ENCODE assay signal across 1 cellular context in the genomic region with DNA sequence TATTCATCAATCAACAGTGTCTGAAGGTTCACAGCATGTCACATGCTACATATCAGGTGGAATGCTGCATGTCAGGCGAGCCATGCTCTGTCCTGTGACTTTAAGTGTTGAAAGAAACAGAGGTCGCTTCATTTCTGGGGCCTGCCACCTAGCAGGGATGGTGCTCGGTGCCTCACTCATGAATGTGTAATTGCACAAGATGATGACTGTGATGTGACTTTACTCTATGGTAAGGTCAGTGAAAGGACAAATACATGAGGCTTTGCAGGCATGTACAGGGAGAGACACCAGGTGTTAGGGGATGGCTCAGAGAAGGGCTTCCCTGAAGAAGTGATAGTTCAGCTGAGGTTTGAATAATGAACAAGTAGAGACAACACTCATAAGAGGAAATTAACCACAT.
TF ChIP-seq lines count a peak whose summit lies in the region.

No MANE protein-coding gene starts in this region.

TF ChIP-seq in SK-N-SH, 30 proteins besides CTCF, POLR2A, EP300 and RAD21:
- TF ChIP-seq EZH2phosphoT487 (IDR thresholded peaks at IDR 0.05; ENCODE audit: borderline replicate concordance, low read depth): no peak
- no peak for TF ChIP-seq JUND (IDR thresholded peaks at IDR 0.05)
- TF ChIP-seq, protein P1, sequence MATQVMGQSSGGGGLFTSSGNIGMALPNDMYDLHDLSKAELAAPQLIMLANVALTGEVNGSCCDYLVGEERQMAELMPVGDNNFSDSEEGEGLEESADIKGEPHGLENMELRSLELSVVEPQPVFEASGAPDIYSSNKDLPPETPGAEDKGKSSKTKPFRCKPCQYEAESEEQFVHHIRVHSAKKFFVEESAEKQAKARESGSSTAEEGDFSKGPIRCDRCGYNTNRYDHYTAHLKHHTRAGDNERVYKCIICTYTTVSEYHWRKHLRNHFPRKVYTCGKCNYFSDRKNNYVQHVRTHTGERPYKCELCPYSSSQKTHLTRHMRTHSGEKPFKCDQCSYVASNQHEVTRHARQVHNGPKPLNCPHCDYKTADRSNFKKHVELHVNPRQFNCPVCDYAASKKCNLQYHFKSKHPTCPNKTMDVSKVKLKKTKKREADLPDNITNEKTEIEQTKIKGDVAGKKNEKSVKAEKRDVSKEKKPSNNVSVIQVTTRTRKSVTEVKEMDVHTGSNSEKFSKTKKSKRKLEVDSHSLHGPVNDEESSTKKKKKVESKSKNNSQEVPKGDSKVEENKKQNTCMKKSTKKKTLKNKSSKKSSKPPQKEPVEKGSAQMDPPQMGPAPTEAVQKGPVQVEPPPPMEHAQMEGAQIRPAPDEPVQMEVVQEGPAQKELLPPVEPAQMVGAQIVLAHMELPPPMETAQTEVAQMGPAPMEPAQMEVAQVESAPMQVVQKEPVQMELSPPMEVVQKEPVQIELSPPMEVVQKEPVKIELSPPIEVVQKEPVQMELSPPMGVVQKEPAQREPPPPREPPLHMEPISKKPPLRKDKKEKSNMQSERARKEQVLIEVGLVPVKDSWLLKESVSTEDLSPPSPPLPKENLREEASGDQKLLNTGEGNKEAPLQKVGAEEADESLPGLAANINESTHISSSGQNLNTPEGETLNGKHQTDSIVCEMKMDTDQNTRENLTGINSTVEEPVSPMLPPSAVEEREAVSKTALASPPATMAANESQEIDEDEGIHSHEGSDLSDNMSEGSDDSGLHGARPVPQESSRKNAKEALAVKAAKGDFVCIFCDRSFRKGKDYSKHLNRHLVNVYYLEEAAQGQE (IDR thresholded peaks at IDR 0.05; ENCODE audit: low read depth, low read length): no peak
- TF ChIP-seq RFX5 (IDR thresholded peaks at IDR 0.05; ENCODE audit: low read length): no peak
- TF ChIP-seq NFIC (IDR thresholded peaks at IDR 0.05; ENCODE audit: borderline replicate concordance): no peak
- TF ChIP-seq FOSL2 (IDR thresholded peaks at IDR 0.05; ENCODE audit: borderline replicate concordance, low read depth): no peak
- TF ChIP-seq RXRA (IDR thresholded peaks at IDR 0.05; ENCODE audit: borderline replicate concordance, low read depth): no peak
- no peak for TF ChIP-seq SMC3 (IDR thresholded peaks at IDR 0.05; ENCODE audit: low read depth, low read length)
- TF ChIP-seq RCOR1 (IDR thresholded peaks at IDR 0.05; ENCODE audit: low read length): no peak
- no peak for TF ChIP-seq YY1 (IDR thresholded peaks at IDR 0.05; ENCODE audit: low read depth)
- no peak for TF ChIP-seq TEAD4 (IDR thresholded peaks at IDR 0.05; ENCODE audit: borderline replicate concordance, insufficient read depth)
- TF ChIP-seq FOXM1 (IDR thresholded peaks at IDR 0.05; ENCODE audit: low read depth): no peak
